ENCODE assay signal across 1 cellular context in the genomic region with DNA sequence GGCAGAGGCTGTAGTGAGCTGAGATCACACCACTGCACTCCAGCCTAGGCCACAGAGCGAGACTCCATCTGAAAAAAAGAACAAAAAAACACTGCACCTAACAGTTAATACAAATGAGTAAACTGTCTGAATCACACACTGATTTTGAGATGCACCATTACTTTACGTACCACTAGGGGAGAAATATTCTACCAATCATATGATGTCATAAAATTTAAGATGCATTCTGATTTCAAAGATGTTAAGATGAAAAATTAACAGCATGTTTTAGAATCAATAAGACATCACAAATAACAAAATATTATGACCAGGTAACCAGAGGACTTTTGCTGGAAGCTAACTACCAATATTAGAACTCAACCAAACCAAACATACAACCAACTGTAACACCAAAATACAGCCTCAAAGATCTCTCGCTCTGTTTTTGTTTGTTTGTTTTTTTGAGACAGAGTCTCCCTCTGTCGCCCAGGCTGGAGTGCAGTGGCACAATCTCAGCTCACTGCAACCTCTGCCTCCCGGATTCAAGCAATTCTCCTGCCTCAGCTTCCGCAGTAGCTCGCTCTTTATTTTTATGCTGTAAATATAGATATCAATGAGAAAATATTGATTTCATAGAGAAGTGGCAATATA.
TF ChIP-seq lines count a peak whose summit lies in the region.

No MANE protein-coding gene starts in this region.

TF ChIP-seq in GM12878, 131 proteins besides CTCF, POLR2A, EP300 and RAD21:
- TF ChIP-seq GABPA (IDR thresholded peaks at IDR 0.05; ENCODE audit: low read depth) (no peak), NFYA (IDR thresholded peaks at IDR 0.05; ENCODE audit: borderline replicate concordance, low read depth, low read length) (no peak), KDM1A (IDR thresholded peaks at IDR 0.05; ENCODE audit: borderline replicate concordance) (no peak), ATF7 (IDR thresholded peaks at IDR 0.05; ENCODE audit: low read depth) (peak; percentile 51; the same call in 1 of the 2 replicates)
- TF ChIP-seq, protein P1, sequence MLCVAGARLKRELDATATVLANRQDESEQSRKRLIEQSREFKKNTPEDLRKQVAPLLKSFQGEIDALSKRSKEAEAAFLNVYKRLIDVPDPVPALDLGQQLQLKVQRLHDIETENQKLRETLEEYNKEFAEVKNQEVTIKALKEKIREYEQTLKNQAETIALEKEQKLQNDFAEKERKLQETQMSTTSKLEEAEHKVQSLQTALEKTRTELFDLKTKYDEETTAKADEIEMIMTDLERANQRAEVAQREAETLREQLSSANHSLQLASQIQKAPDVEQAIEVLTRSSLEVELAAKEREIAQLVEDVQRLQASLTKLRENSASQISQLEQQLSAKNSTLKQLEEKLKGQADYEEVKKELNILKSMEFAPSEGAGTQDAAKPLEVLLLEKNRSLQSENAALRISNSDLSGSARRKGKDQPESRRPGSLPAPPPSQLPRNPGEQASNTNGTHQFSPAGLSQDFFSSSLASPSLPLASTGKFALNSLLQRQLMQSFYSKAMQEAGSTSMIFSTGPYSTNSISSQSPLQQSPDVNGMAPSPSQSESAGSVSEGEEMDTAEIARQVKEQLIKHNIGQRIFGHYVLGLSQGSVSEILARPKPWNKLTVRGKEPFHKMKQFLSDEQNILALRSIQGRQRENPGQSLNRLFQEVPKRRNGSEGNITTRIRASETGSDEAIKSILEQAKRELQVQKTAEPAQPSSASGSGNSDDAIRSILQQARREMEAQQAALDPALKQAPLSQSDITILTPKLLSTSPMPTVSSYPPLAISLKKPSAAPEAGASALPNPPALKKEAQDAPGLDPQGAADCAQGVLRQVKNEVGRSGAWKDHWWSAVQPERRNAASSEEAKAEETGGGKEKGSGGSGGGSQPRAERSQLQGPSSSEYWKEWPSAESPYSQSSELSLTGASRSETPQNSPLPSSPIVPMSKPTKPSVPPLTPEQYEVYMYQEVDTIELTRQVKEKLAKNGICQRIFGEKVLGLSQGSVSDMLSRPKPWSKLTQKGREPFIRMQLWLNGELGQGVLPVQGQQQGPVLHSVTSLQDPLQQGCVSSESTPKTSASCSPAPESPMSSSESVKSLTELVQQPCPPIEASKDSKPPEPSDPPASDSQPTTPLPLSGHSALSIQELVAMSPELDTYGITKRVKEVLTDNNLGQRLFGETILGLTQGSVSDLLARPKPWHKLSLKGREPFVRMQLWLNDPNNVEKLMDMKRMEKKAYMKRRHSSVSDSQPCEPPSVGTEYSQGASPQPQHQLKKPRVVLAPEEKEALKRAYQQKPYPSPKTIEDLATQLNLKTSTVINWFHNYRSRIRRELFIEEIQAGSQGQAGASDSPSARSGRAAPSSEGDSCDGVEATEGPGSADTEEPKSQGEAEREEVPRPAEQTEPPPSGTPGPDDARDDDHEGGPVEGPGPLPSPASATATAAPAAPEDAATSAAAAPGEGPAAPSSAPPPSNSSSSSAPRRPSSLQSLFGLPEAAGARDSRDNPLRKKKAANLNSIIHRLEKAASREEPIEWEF (IDR thresholded peaks at IDR 0.05; ENCODE audit: insufficient replicate concordance, low read depth, low read length), result no peak
